In the genomic region with DNA sequence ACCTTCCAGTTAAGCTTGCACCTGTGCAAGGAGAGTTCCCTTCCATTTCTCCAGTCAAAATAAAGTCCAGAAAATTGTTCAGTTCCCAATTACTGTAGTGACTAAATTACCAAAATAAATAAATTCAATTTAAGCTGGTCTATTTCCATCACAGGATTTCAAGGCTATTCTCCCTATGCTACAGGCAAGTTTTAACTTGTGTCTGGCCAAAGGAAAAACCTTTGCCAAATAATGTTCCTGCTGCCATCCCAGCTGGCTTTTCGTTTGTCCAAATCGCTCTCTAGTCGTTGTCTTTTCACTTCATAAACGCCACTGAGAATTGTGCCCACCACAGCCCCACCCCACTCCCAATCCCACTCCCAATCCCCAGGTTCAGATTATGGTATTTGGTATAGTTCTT, we compare ENCODE assay signal across 16 cellular contexts. TPM values are rescaled to one million over a fixed set of nuclear protein-coding genes. Genes with fewer than 3 reads are reported as not detected.
DNase-seq lines count a peak whose midpoint lies in the region; ATAC-seq, FAIRE-seq and TF ChIP-seq lines count a peak whose summit lies in the region.
"Had no signal": no experiment of that assay in that cellular context is flagged by ENCODE, and none has a peak within 500 bp of the region (broad histone marks: within the 10 kb centered on the region; RNA-seq: fewer than 3 reads in every experiment).

No MANE protein-coding gene starts in this region.

- H3K9me3 ChIP-seq in HAP-1 (no peaks in the 10 kb centered on the region), astrocyte (ENCODE audit: insufficient read depth, low read depth, low read length) (no peaks in the 10 kb centered on the region)
- no peaks in the 10 kb centered on the region for H3K9me3 ChIP-seq in CD4-positive, alpha-beta memory T cell (ENCODE audit: control insufficient read depth in 1 of 2, low read length in 2 of 2)

- ATAC-seq in stimulated activated naive CD8-positive, alpha-beta T cell treated with anti-CD3 and anti-CD28 coated beads, Interleukin-15, Interleukin-2, amounts not matched to agents 100 U/mL and 50 U/mL, for 24 hours, result no peak
- ATAC-seq in Right ventricle myocardium superior (ENCODE audit: poor library complexity), result no peak
- ATAC-seq: GM12878; left cardiac atrium; stimulated activated effector memory CD8-positive, alpha-beta T cell treated with anti-CD3 and anti-CD28 coated beads, Interleukin-12 subunit alpha, Interleukin-12 subunit beta, amount 100 ng/mL, for 72 hours had no signal

- H3K4me3 Mint-ChIP-seq in astrocyte (ENCODE audit: unreplicated experiment), result peak overlapping the region; percentile 84
- peak overlapping the region in 3 of 8 donors; percentile 4 to 67 (median 30) for H3K4me3 Mint-ChIP-seq in CD4-positive, alpha-beta memory T cell
- H3K4me3 Mint-ChIP-seq: stimulated activated effector memory CD8-positive, alpha-beta T cell treated with anti-CD3 and anti-CD28 coated beads, Interleukin-12 subunit alpha, Interleukin-12 subunit beta, amount 100 ng/mL, for 72 hours had no signal

- no peak overlapping the region for H3K27ac ChIP-seq in astrocyte (ENCODE audit: low read depth, low read length)
- H3K27ac ChIP-seq in CD4-positive, alpha-beta memory T cell (ENCODE audit: low read depth, low read length), result no peak overlapping the region

- H3K79me2 ChIP-seq in astrocyte (ENCODE audit: insufficient read depth, low read length), result no peaks in the 10 kb centered on the region

- H3K4me1 ChIP-seq in HAP-1 (peaks cover 6% of the 10 kb centered on the region), astrocyte (ENCODE audit: insufficient read depth, low read length) (peaks cover 13% of the 10 kb centered on the region)
- H3K4me1 ChIP-seq in CD4-positive, alpha-beta memory T cell (ENCODE audit: insufficient read depth, low read length), result peaks cover 6% of the 10 kb centered on the region

- no peaks in the 10 kb centered on the region for H4K20me1 ChIP-seq in astrocyte (ENCODE audit: insufficient read depth, low read length)

- in situ Hi-C loops in HAP-1 (cut with MboI; ENCODE audit: low sequenced_read_pairs), result loop anchor here (25.0 kb wide), 1 partner anchor 191 kb away; no protein-coding TSS in a partner anchor

- DNase-seq in HAP-1 (ENCODE audit: low spot score in 2 of 2) (no peak), astrocyte (ENCODE audit: low read depth) (no peak), retina (peak; percentile 40), DMS153 (lab: John Stamatoyannopoulos, UW) (no peak), Right ventricle myocardium superior (no peak)
- no peak for DNase-seq in stimulated activated naive CD8-positive, alpha-beta T cell treated with anti-CD3 and anti-CD28 coated beads, Interleukin-15, Interleukin-2, amounts not matched to agents 100 U/mL and 50 U/mL, for 24 hours
- no peak for DNase-seq in CD4-positive, alpha-beta memory T cell
- DNase-seq: NCI-H1048, NCI-H774, SIG-M5 had no signal

- no peak overlapping the region for H3K9ac ChIP-seq in astrocyte (ENCODE audit: low read length)

- no peaks in the 10 kb centered on the region for H3K9me3 Mint-ChIP-seq in astrocyte (ENCODE audit: unreplicated experiment)
- H3K9me3 Mint-ChIP-seq in CD4-positive, alpha-beta memory T cell, result peaks cover 0 to 8% (median 0%) of the 10 kb centered on the region in 8 donors

- H3K36me3 ChIP-seq in HAP-1 (replicated peaks) (no peaks in the 10 kb centered on the region), astrocyte (ENCODE audit: insufficient read depth, low read length) (no peaks in the 10 kb centered on the region)
- H3K36me3 ChIP-seq in CD4-positive, alpha-beta memory T cell (ENCODE audit: insufficient read depth, low read length), result no peaks in the 10 kb centered on the region

- peaks cover 5% of the 10 kb centered on the region for H3K4me1 Mint-ChIP-seq in astrocyte (ENCODE audit: low read depth, unreplicated experiment)
- peaks cover 4 to 17% (median 10%) of the 10 kb centered on the region in 4 donors for H3K4me1 Mint-ChIP-seq in CD4-positive, alpha-beta memory T cell
- H3K4me1 Mint-ChIP-seq: stimulated activated effector memory CD8-positive, alpha-beta T cell treated with anti-CD3 and anti-CD28 coated beads, Interleukin-12 subunit alpha, Interleukin-12 subunit beta, amount 100 ng/mL, for 72 hours had no signal

- peak overlapping the region; percentile 20 for H3K4me3 ChIP-seq in HAP-1
- peak overlapping the region; percentile 65 for H3K4me3 ChIP-seq in astrocyte (ENCODE audit: insufficient read depth, low read depth, low read length)
- H3K4me3 ChIP-seq in iPS-11a (ENCODE audit: low read depth, low read length), result peak overlapping the region; percentile 58
- no peak overlapping the region for H3K4me3 ChIP-seq in CD4-positive, alpha-beta memory T cell (ENCODE audit: low read length in 2 of 2)
- H3K4me3 ChIP-seq: GM12878 had no signal

- H3K27me3 ChIP-seq in HAP-1 (ENCODE audit: low read depth) (peaks cover 4% of the 10 kb centered on the region), astrocyte (ENCODE audit: insufficient read depth, low read length) (peaks cover 28% of the 10 kb centered on the region)
- peaks cover 5% of the 10 kb centered on the region for H3K27me3 ChIP-seq in CD4-positive, alpha-beta memory T cell (ENCODE audit: insufficient read depth, low read length)

- peaks cover 26% of the 10 kb centered on the region for H3K27me3 Mint-ChIP-seq in astrocyte (ENCODE audit: low read depth, unreplicated experiment)
- H3K27me3 Mint-ChIP-seq in CD4-positive, alpha-beta memory T cell, result peaks cover 20 to 23% of the 10 kb centered on the region in 2 donors

- FAIRE-seq in astrocyte (lab: Jason Lieb, UNC), result no peak
- FAIRE-seq: colon, GM12878 had no signal

- H3K36me3 Mint-ChIP-seq in astrocyte (ENCODE audit: low read depth, unreplicated experiment), result no peaks in the 10 kb centered on the region
- no peaks in the 10 kb centered on the region for H3K36me3 Mint-ChIP-seq in CD4-positive, alpha-beta memory T cell
- H3K36me3 Mint-ChIP-seq: activated naive CD8-positive, alpha-beta T cell; stimulated activated effector memory CD8-positive, alpha-beta T cell treated with anti-CD3 and anti-CD28 coated beads, Interleukin-12 subunit alpha, Interleukin-12 subunit beta, amount 100 ng/mL, for 72 hours had no signal

- TF ChIP-seq CTCF in astrocyte (IDR thresholded peaks at IDR 0.05; ENCODE audit: insufficient read depth, low read depth, low read length), result no peak

- intact Hi-C loops in CD4-positive, alpha-beta memory T cell (cut with micrococcal nuclease), result no loop called here
- intact Hi-C loops in Right ventricle myocardium superior (cut with DNase I), result no loop called here

- H3K27ac Mint-ChIP-seq in astrocyte (ENCODE audit: unreplicated experiment), result no peak overlapping the region
- H3K27ac Mint-ChIP-seq in CD4-positive, alpha-beta memory T cell, result no peak overlapping the region
- H3K27ac Mint-ChIP-seq: activated naive CD8-positive, alpha-beta T cell; stimulated activated effector memory CD8-positive, alpha-beta T cell treated with anti-CD3 and anti-CD28 coated beads, Interleukin-12 subunit alpha, Interleukin-12 subunit beta, amount 100 ng/mL, for 72 hours had no signal

- CTCF ChIA-PET in CD4-positive, alpha-beta memory T cell (lab: Charles Lee; ENCODE audit: partially characterized antibody), result no interaction called here

- H2AFZ ChIP-seq in astrocyte (ENCODE audit: low read depth, low read length), result no peak overlapping the region

- POLR2A ChIA-PET in CD4-positive, alpha-beta memory T cell (lab: Charles Lee; ENCODE audit: partially characterized antibody), result no interaction called here

- H3K4me2 ChIP-seq in astrocyte (ENCODE audit: low read length), result peak overlapping the region; percentile 96

RNA-seq across cellular contexts. Expression of gene KCTD8, which starts 2.4 kb away (rescaled TPM):
- total RNA-seq in astrocyte, result 0.58 and 0.68 TPM in 2 replicates
- total RNA-seq in CD4-positive, alpha-beta memory T cell, result not detected
- not detected for polyA plus RNA-seq in CD4-positive, alpha-beta memory T cell
- total RNA-seq in Right ventricle myocardium superior, result 0.08 TPM
- total RNA-seq: GM12878 had no signal

Comparison
In these comparisons a context has a peak if more than half of its experiments do, and no peak if none do; other contexts are left out.
1. H3K4me3 ChIP-seq: peak in HAP-1 (single experiment), astrocyte (single experiment) and iPS-11a (single experiment); none in CD4-positive, alpha-beta memory T cell (0 of 2).